ENCODE assay signal across 9 cellular contexts in genomic region chr10:113788604-113789083, GRCh38. TPM values are rescaled to one million over a fixed set of nuclear protein-coding genes. Genes with fewer than 3 reads are reported as not detected.
A peak's percentile ranks its signal among the peaks of the same experiment; 100 is the strongest.
DNase-seq lines count a peak whose midpoint lies in the region; ATAC-seq, FAIRE-seq and TF ChIP-seq lines count a peak whose summit lies in the region.
"Had no signal": no experiment of that assay in that cellular context is flagged by ENCODE, and none has a peak within 500 bp of the region (broad histone marks: within the 10 kb centered on the region; RNA-seq: fewer than 3 reads in every experiment).

No MANE protein-coding gene starts in this region.

- H3K4me1 ChIP-seq in astrocyte (ENCODE audit: insufficient read depth, low read length) (peaks cover 9% of the 10 kb centered on the region), mesenchymal stem cell (ENCODE audit: control insufficient read depth, insufficient read depth, low read depth, low read length) (peaks cover 4% of the 10 kb centered on the region)

- H3K4me1 Mint-ChIP-seq in astrocyte (ENCODE audit: low read depth, unreplicated experiment) = peaks cover 8% of the 10 kb centered on the region

- peak; percentile 94 for FAIRE-seq in astrocyte (lab: Jason Lieb, UNC)

- H3K14ac ChIP-seq in mesenchymal stem cell (ENCODE audit: low read length in 2 of 2) = no peak overlapping the region

- H3K4ac ChIP-seq in mesenchymal stem cell (ENCODE audit: low read depth in 1 of 2, low read length in 2 of 2) = no peak overlapping the region

- no peak overlapping the region for H2BK15ac ChIP-seq in mesenchymal stem cell (ENCODE audit: low read depth, poor library complexity, severe bottlenecking)

- H3K27me3 ChIP-seq in astrocyte (ENCODE audit: insufficient read depth, low read length) = peaks cover under 1% of the 10 kb centered on the region
- peaks cover 0 to 44% of the 10 kb centered on the region in 2 experiments for H3K27me3 ChIP-seq in mesenchymal stem cell (ENCODE audit: control insufficient read depth in 1 of 2, insufficient read depth in 1 of 2, low read length in 2 of 2)

- H3K36me3 ChIP-seq in astrocyte (ENCODE audit: insufficient read depth, low read length) = no peaks in the 10 kb centered on the region
- H3K36me3 ChIP-seq in mesenchymal stem cell (ENCODE audit: control insufficient read depth in 1 of 2, insufficient read depth in 2 of 2, low read depth in 1 of 2, low read length in 2 of 2) = no peaks in the 10 kb centered on the region

- peak overlapping the region; percentile 47 for H3K4me2 ChIP-seq in astrocyte (ENCODE audit: low read length)
- no peak overlapping the region for H3K4me2 ChIP-seq in mesenchymal stem cell (ENCODE audit: low read length, poor library complexity, severe bottlenecking)

- peak; percentile 63 for DNase-seq in AG08396 (ENCODE audit: low spot score)
- DNase-seq in astrocyte (ENCODE audit: low read depth) = peak; percentile 95
- peak; percentile 81 for DNase-seq in mesenchymal stem cell
- no peak for DNase-seq in T-helper 2 cell
- no peak for DNase-seq in activated effector memory CD4-positive, alpha-beta T cell treated with anti-CD3 and anti-CD28 coated beads, Interleukin-2, amount 50 U/mL, for 16 hours
- no peak for DNase-seq in islet precursor cell

- H2AFZ ChIP-seq in astrocyte (ENCODE audit: low read depth, low read length) (peak overlapping the region; percentile 59), mesenchymal stem cell (ENCODE audit: low read depth, low read length) (no peak overlapping the region)

- H3K79me2 ChIP-seq in astrocyte (ENCODE audit: insufficient read depth, low read length) = no peaks in the 10 kb centered on the region

- no peak overlapping the region for H3K23ac ChIP-seq in mesenchymal stem cell (ENCODE audit: low read length in 2 of 2)

- H2BK12ac ChIP-seq in mesenchymal stem cell (ENCODE audit: low read length in 2 of 2) = no peak overlapping the region

- H3K27ac Mint-ChIP-seq in astrocyte (ENCODE audit: unreplicated experiment) = peak overlapping the region; percentile 84
- H3K27ac Mint-ChIP-seq: activated naive CD8-positive, alpha-beta T cell had no signal

- H3K27ac ChIP-seq in astrocyte (ENCODE audit: low read depth, low read length) (peak overlapping the region; percentile 16), mesenchymal stem cell (ENCODE audit: low read length, poor library complexity, severe bottlenecking) (peak overlapping the region; percentile 72)

- TF ChIP-seq CTCF in astrocyte (IDR thresholded peaks at IDR 0.05; ENCODE audit: insufficient read depth, low read depth, low read length) = no peak

- no peaks in the 10 kb centered on the region for H3K36me3 Mint-ChIP-seq in astrocyte (ENCODE audit: low read depth, unreplicated experiment)

- H2BK5ac ChIP-seq in mesenchymal stem cell (ENCODE audit: low read depth, low read length, poor library complexity, severe bottlenecking) = no peak overlapping the region

- H3K9me3 Mint-ChIP-seq in astrocyte (ENCODE audit: unreplicated experiment) = no peaks in the 10 kb centered on the region

- peak; percentile 87 for ATAC-seq in GM19395 (IDR thresholded peaks at IDR 0.05; ENCODE audit: unreplicated experiment)
- ATAC-seq in HG03378 (IDR thresholded peaks at IDR 0.05; ENCODE audit: unreplicated experiment) = peak; percentile 89

- no peak overlapping the region for H2AK5ac ChIP-seq in mesenchymal stem cell (ENCODE audit: low read length, severe bottlenecking)

- no peaks in the 10 kb centered on the region for H4K20me1 ChIP-seq in astrocyte (ENCODE audit: insufficient read depth, low read length)

- peak overlapping the region in 1 of 2 experiments; percentile 75 for H3K18ac ChIP-seq in mesenchymal stem cell (ENCODE audit: low read depth in 1 of 2, low read length in 2 of 2)

- no peak overlapping the region for H2BK120ac ChIP-seq in mesenchymal stem cell (ENCODE audit: low read depth, low read length)

- H3K4me3 ChIP-seq in astrocyte (ENCODE audit: insufficient read depth, low read depth, low read length) (no peak overlapping the region), mesenchymal stem cell (ENCODE audit: insufficient read depth in 1 of 2, low read depth in 1 of 2, low read length in 2 of 2) (peak overlapping the region in 1 of 2 experiments; percentile 52)

- H3K9ac ChIP-seq in astrocyte (ENCODE audit: low read length) (no peak overlapping the region), mesenchymal stem cell (ENCODE audit: low read length) (peak overlapping the region; percentile 61)

- no peaks in the 10 kb centered on the region for H3K9me3 ChIP-seq in astrocyte (ENCODE audit: insufficient read depth, low read depth, low read length)
- H3K9me3 ChIP-seq in mesenchymal stem cell (ENCODE audit: control insufficient read depth, low read length) = no peaks in the 10 kb centered on the region

- WGBS in mesenchymal stem cell = 64% methylated on average over 8 of the region's 9 CpGs

- peak overlapping the region; percentile 32 for H4K8ac ChIP-seq in mesenchymal stem cell (ENCODE audit: low read length)

- H3K79me1 ChIP-seq in mesenchymal stem cell (replicated peaks; ENCODE audit: low read length, poor library complexity, severe bottlenecking) = no peaks in the 10 kb centered on the region

- H3K4me3 Mint-ChIP-seq in astrocyte (ENCODE audit: unreplicated experiment) = no peak overlapping the region
- H3K4me3 Mint-ChIP-seq: activated naive CD8-positive, alpha-beta T cell had no signal

- H3K27me3 Mint-ChIP-seq in astrocyte (ENCODE audit: low read depth, unreplicated experiment) = peaks cover 14% of the 10 kb centered on the region

- peak overlapping the region; percentile 20 for H4K91ac ChIP-seq in mesenchymal stem cell (ENCODE audit: low read length)

RNA-seq across cellular contexts. Expression of gene PLEKHS1, which starts 37.2 kb away (rescaled TPM):
- not detected in 2 replicates for total RNA-seq in astrocyte
- polyA plus RNA-seq in mesenchymal stem cell (2013, experiment 1 of 2) = 0.14 TPM
- polyA plus RNA-seq in mesenchymal stem cell (2013, experiment 2 of 2) = 0.21 TPM

Comparison
In these comparisons a context has a peak if more than half of its experiments do, and no peak if none do; other contexts are left out.
1. DNase-seq: peak in AG08396 (single experiment), astrocyte (single experiment) and mesenchymal stem cell (single experiment); none in T-helper 2 cell (0 of 5), activated effector memory CD4-positive, alpha-beta T cell treated with anti-CD3 and anti-CD28 coated beads, Interleukin-2, amount 50 U/mL, for 16 hours (single experiment) and islet precursor cell (single experiment).